19 cellular contexts compared by ENCODE assay signal in the genomic region with DNA sequence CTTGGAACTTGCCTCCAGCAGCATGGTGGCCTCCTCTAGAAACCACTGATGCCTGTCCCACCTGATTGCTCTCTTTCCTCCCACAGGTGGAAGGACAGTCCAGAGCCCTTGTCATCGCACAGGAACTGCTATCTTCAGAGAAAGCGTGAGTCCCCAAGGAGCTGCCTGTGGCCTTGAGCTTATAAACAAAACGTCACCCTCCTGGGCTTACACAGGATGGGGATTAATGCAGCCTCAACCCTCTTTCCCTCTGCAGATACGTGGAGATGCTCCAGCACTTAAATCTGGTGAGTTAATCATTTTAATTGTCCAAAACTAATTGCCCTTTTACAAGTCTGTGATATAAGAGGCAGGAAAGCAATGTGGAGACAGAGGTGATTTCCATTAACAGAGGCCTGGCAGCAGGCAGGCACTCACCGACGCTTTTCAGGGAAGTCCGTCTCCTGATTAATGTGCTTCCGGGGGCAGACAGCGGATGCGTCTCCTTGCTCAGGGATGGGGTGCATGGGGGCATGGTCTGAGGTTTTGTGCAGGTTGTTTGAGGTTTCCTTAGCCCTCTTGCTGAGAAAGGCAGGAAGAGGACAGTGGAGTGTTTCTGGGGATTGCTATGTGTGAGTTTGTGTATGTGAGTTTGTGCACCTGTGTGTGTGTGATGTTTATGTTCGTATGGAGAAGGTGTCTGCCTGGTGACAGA.
DNase-seq lines count a peak whose midpoint lies in the region; ATAC-seq, FAIRE-seq and TF ChIP-seq lines count a peak whose summit lies in the region.
"Had no signal": no experiment of that assay in that cellular context is flagged by ENCODE, and none has a peak within 500 bp of the region (broad histone marks: within the 10 kb centered on the region; RNA-seq: fewer than 3 reads in every experiment).

No MANE protein-coding gene starts in this region.

- no peaks in the 10 kb centered on the region for H3K27me3 Mint-ChIP-seq in activated T-cell treated with anti-CD3 and anti-CD28 coated beads, Interleukin-2, amount 50 U/mL, for 24 hours
- H3K27me3 Mint-ChIP-seq in T-helper 17 cell: peaks cover 10% of the 10 kb centered on the region
- peaks cover 27% of the 10 kb centered on the region for H3K27me3 Mint-ChIP-seq in endothelial cell (ENCODE audit: unreplicated experiment)

- no peaks in the 10 kb centered on the region for H3K9me3 Mint-ChIP-seq in activated T-cell treated with anti-CD3 and anti-CD28 coated beads, Interleukin-2, amount 50 U/mL, for 24 hours
- H3K9me3 Mint-ChIP-seq in endothelial cell (ENCODE audit: unreplicated experiment): no peaks in the 10 kb centered on the region
- H3K9me3 Mint-ChIP-seq: CD8-positive, alpha-beta memory T cell had no signal

- peaks cover 56% of the 10 kb centered on the region for H3K4me1 Mint-ChIP-seq in activated T-cell treated with anti-CD3 and anti-CD28 coated beads, Interleukin-2, amount 50 U/mL, for 24 hours (ENCODE audit: low read depth)
- H3K4me1 Mint-ChIP-seq in T-helper 17 cell: peaks cover 51% of the 10 kb centered on the region
- H3K4me1 Mint-ChIP-seq in endothelial cell (ENCODE audit: unreplicated experiment): peaks cover 8% of the 10 kb centered on the region

- FAIRE-seq in D721Med (lab: Jason Lieb, UNC): no peak
- FAIRE-seq: frontal cortex, kidney had no signal

- peak; percentile 28 for DNase-seq in activated T-cell treated with anti-CD3 and anti-CD28 coated beads, Interleukin-2, amount 50 U/mL, for 24 hours
- DNase-seq in activated T-cell treated with anti-CD3 and anti-CD28 coated beads for 4 hours (no peak), D721Med (ENCODE audit: insufficient read length, low spot score) (peak; percentile 57), T-helper 17 cell (no peak), endothelial cell (ENCODE audit: low spot score) (no peak), NCI-H2029 treated with DMSO at 0.1 percent for 48 hours (lab: John Stamatoyannopoulos, UW) (no peak), middle frontal gyrus (ENCODE audit: extremely low spot score, low spot score) (no peak)
- DNase-seq: activated T-cell treated with anti-CD3 and anti-CD28 coated beads, Interleukin-2, amount 50 U/mL, for 1 hour; anterior cingulate cortex; cerebellar nuclear complex; Karpas-422; kidney; NCI-H1092 treated with DMSO at 0.1 percent for 48 hours; NCI-H774 had no signal

- peak overlapping the region; percentile 27 for H3K27ac Mint-ChIP-seq in activated T-cell treated with anti-CD3 and anti-CD28 coated beads, Interleukin-2, amount 50 U/mL, for 24 hours
- H3K27ac Mint-ChIP-seq in T-helper 17 cell (peak overlapping the region; percentile 81), endothelial cell (ENCODE audit: unreplicated experiment) (peak overlapping the region; percentile 70)

- ATAC-seq in T-helper 17 cell (no peak), GM21515 (IDR thresholded peaks at IDR 0.05; ENCODE audit: unreplicated experiment) (no peak)

- no peak overlapping the region for H3K4me3 Mint-ChIP-seq in activated T-cell treated with anti-CD3 and anti-CD28 coated beads, Interleukin-2, amount 50 U/mL, for 24 hours
- H3K4me3 Mint-ChIP-seq in T-helper 17 cell (peak overlapping the region; percentile 68), endothelial cell (ENCODE audit: unreplicated experiment) (peak overlapping the region; percentile 72)

- H3K36me3 Mint-ChIP-seq in activated T-cell treated with anti-CD3 and anti-CD28 coated beads, Interleukin-2, amount 50 U/mL, for 24 hours (ENCODE audit: low read depth): no peaks in the 10 kb centered on the region
- no peaks in the 10 kb centered on the region for H3K36me3 Mint-ChIP-seq in T-helper 17 cell (ENCODE audit: low read depth)
- H3K36me3 Mint-ChIP-seq in endothelial cell (ENCODE audit: low read depth, unreplicated experiment): peaks cover 61% of the 10 kb centered on the region
- H3K36me3 Mint-ChIP-seq: CD8-positive, alpha-beta memory T cell had no signal

- H3K9me3 ChIP-seq in T-helper 17 cell (ENCODE audit: control insufficient read depth, low read length, poor library complexity, severe bottlenecking): no peaks in the 10 kb centered on the region
- H3K9me3 ChIP-seq: right atrium auricular region, thoracic aorta had no signal

- no peak for TF ChIP-seq CTCF in D721Med (IDR thresholded peaks at IDR 0.05; ENCODE audit: insufficient read depth, missing control alignments)
- no peak for TF ChIP-seq CTCF in endothelial cell (IDR thresholded peaks at IDR 0.05; ENCODE audit: unreplicated experiment)

Comparison
In these comparisons a context has a peak if more than half of its experiments do, and no peak if none do; other contexts are left out.
1. DNase-seq: peak in activated T-cell treated with anti-CD3 and anti-CD28 coated beads, Interleukin-2, amount 50 U/mL, for 24 hours (single experiment) and D721Med (single experiment); none in activated T-cell treated with anti-CD3 and anti-CD28 coated beads for 4 hours (single experiment), T-helper 17 cell (0 of 3), endothelial cell (single experiment), NCI-H2029 treated with DMSO at 0.1 percent for 48 hours (single experiment) and middle frontal gyrus (single experiment).
2. H3K27ac Mint-ChIP-seq: peak in every context shown above with its lines; median percentile 81 in T-helper 17 cell; 70 in endothelial cell; 27 in activated T-cell treated with anti-CD3 and anti-CD28 coated beads, Interleukin-2, amount 50 U/mL, for 24 hours.